Comparison of ENCODE assay signal across 8 cellular contexts in genomic region chr11:74493816-74494630, GRCh38. TPM values are rescaled to one million over a fixed set of nuclear protein-coding genes. Genes with fewer than 3 reads are reported as not detected.
DNase-seq lines count a peak whose midpoint lies in the region; ATAC-seq and TF ChIP-seq lines count a peak whose summit lies in the region.

No MANE protein-coding gene starts in this region.

- intact Hi-C loops in left lung (cut with DNase I), result no loop called here
- intact Hi-C loops in thyroid gland (cut with DNase I), result no loop called here

- H3K4me3 ChIP-seq in Jurkat, Clone E6-1 (ENCODE audit: low read length), result peak overlapping the region; percentile 55
- peak overlapping the region; percentile 91 to 95 for H3K4me3 ChIP-seq in left lung
- peak overlapping the region; percentile 42 to 96 (median 45) for H3K4me3 ChIP-seq in thyroid gland (replicated peaks in 1 of 3)

- ATAC-seq in left lung (peak; percentile 0), GM19023 (IDR thresholded peaks at IDR 0.05; ENCODE audit: unreplicated experiment) (no peak), GM19397 (IDR thresholded peaks at IDR 0.05; ENCODE audit: unreplicated experiment) (no peak)

- no peaks in the 10 kb centered on the region for H3K36me3 ChIP-seq in left lung
- H3K36me3 ChIP-seq in thyroid gland, result no peaks in the 10 kb centered on the region

- H3K27me3 ChIP-seq in left lung, result no peaks in the 10 kb centered on the region
- H3K27me3 ChIP-seq in thyroid gland, result no peaks in the 10 kb centered on the region

- H3K9me3 ChIP-seq in left lung, result no peaks in the 10 kb centered on the region
- H3K9me3 ChIP-seq in thyroid gland, result no peaks in the 10 kb centered on the region

- peaks cover 6 to 19% of the 10 kb centered on the region in 2 donors for H3K4me1 ChIP-seq in left lung
- H3K4me1 ChIP-seq in thyroid gland, result peaks cover 8 to 11% of the 10 kb centered on the region in 2 donors

- TF ChIP-seq CTCF in left lung (IDR thresholded peaks at IDR 0.05) (no peak), thyroid gland (IDR thresholded peaks at IDR 0.05) (peak in 2 of 6 experiments; percentile 13 to 15)

- H3K27ac ChIP-seq in angular gyrus (ENCODE audit: low read depth, low read length), result peak overlapping the region; percentile 94
- H3K27ac ChIP-seq in left lung, result peak overlapping the region; percentile 99
- H3K27ac ChIP-seq in thyroid gland, result peak overlapping the region; percentile 96 to 99 (median 97)

- peak; percentile 39 for DNase-seq in DMS79 (lab: John Stamatoyannopoulos, UW)
- DNase-seq in Jurkat, Clone E6-1 (ENCODE audit: low read depth, low spot score), result no peak
- no peak for DNase-seq in left lung
- DNase-seq in thyroid gland, result peak; percentile 3 to 5
- no peak for DNase-seq in NCI-H1092 treated with DMSO at 0.1 percent for 48 hours (lab: John Stamatoyannopoulos, UW)

- TF ChIP-seq POLR2A in thyroid gland (IDR thresholded peaks at IDR 0.05), result no peak

- WGBS in thyroid gland, 2 donors, result 10 to 14% methylated on average over 12 of the region's 12 CpGs

RNA-seq across cellular contexts. Expression of gene LIPT2, which starts 0.5 kb away (rescaled TPM):
- 5.5 TPM for polyA plus RNA-seq in Jurkat, Clone E6-1 (2012; ENCODE audit: insufficient read depth, insufficient read length)
- 1 to 10 TPM; 1.8 to 6.0 TPM for total RNA-seq in left lung
- total RNA-seq in thyroid gland, result 10 to 100 TPM; 13.8 to 25.8 (median 16.3) TPM

RNA-seq across cellular contexts. Expression of gene KCNE3, which starts 26.7 kb away (rescaled TPM):
- not detected for polyA plus RNA-seq in Jurkat, Clone E6-1 (2012; ENCODE audit: insufficient read depth, insufficient read length)
- 10 to 100 TPM; 21.2 to 26.6 TPM for total RNA-seq in left lung
- total RNA-seq in thyroid gland, result 1 to 10 TPM; 3.9 to 7.9 (median 5.7) TPM

Comparison
In these comparisons a context has a peak if more than half of its experiments do, and no peak if none do; other contexts are left out.
1. DNase-seq: peak in DMS79 (single experiment) and thyroid gland (2 of 2); none in Jurkat, Clone E6-1 (single experiment), left lung (0 of 2) and NCI-H1092 treated with DMSO at 0.1 percent for 48 hours (single experiment).
2. Peak in every context shown above with its lines, with median percentiles within 50 percentile points of each other: H3K4me3 ChIP-seq and H3K27ac ChIP-seq.